ENCODE assay signal across 9 cellular contexts in the genomic region with DNA sequence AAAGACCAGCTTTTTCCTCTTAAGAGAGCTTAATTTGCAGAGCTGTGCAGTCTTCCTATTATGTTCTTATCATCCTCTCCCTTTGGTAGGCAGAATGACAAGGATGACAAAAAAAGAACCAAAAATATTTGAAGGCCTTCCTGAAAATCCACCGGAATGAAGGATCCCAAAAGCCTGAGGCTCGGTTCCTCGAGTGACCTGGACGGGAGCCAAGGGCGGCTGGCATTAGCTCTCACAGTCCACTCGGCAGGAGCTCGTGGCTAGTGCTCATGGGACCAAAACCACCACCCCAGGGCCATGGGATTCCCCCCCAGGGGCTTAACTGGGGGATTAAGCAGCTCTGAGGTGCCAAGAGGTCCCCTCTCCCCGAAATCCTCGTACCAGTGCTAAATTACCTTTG. TPM values are rescaled to one million over a fixed set of nuclear protein-coding genes. Genes with fewer than 3 reads are reported as not detected.
DNase-seq lines count a peak whose midpoint lies in the region; ATAC-seq, FAIRE-seq and TF ChIP-seq lines count a peak whose summit lies in the region.
"Had no signal": no experiment of that assay in that cellular context is flagged by ENCODE, and none has a peak within 500 bp of the region (broad histone marks: within the 10 kb centered on the region; RNA-seq: fewer than 3 reads in every experiment).

No MANE protein-coding gene starts in this region.

- peak overlapping the region; percentile 89 for H2AFZ ChIP-seq in astrocyte (ENCODE audit: low read depth, low read length)

- TF ChIP-seq POLR2A in upper lobe of left lung (IDR thresholded peaks at IDR 0.05), result no peak

- H3K4me2 ChIP-seq in astrocyte (ENCODE audit: low read length), result peak overlapping the region; percentile 89

- H3K4me1 ChIP-seq in astrocyte (ENCODE audit: insufficient read depth, low read length) (peaks cover 11% of the 10 kb centered on the region), liver (ENCODE audit: control insufficient read depth in 4 of 4, insufficient read depth in 4 of 4, low read length in 3 of 4) (peaks cover 3 to 11% (median 3%) of the 10 kb centered on the region in 4 donors), upper lobe of left lung (peaks cover 13 to 22% (median 14%) of the 10 kb centered on the region in 4 donors)

- peak overlapping the region; percentile 87 for H3K4me3 Mint-ChIP-seq in astrocyte (ENCODE audit: unreplicated experiment)

- no peaks in the 10 kb centered on the region for H4K20me1 ChIP-seq in astrocyte (ENCODE audit: insufficient read depth, low read length)

- H3K4me3 ChIP-seq in astrocyte (ENCODE audit: insufficient read depth, low read depth, low read length) (peak overlapping the region; percentile 66), liver (ENCODE audit: low read depth in 1 of 3, low read length in 3 of 3) (peak overlapping the region in 2 of 3 donors; percentile 74 to 76), upper lobe of left lung (peak overlapping the region in 3 of 4 donors; percentile 56 to 87 (median 64))

- H3K9me3 Mint-ChIP-seq in astrocyte (ENCODE audit: unreplicated experiment), result no peaks in the 10 kb centered on the region

- no peak for DNase-seq in astrocyte (ENCODE audit: low read depth)
- no peak for DNase-seq in upper lobe of left lung
- DNase-seq in SKM-1 treated with dmso at 0.1 percent for 144 hours (lab: John Stamatoyannopoulos, UW; ENCODE audit: unreplicated experiment), result no peak
- DNase-seq in foreskin melanocyte, result no peak

- no peak for FAIRE-seq in astrocyte (lab: Jason Lieb, UNC)
- FAIRE-seq: TTC549 had no signal

- H3K27ac ChIP-seq in astrocyte (ENCODE audit: low read depth, low read length) (no peak overlapping the region), liver (ENCODE audit: low read depth in 1 of 2, low read length in 2 of 2) (no peak overlapping the region), upper lobe of left lung (peak overlapping the region in 3 of 4 donors; percentile 34 to 68 (median 34))

- no peak overlapping the region for H3K27ac Mint-ChIP-seq in astrocyte (ENCODE audit: unreplicated experiment)

- H3K36me3 Mint-ChIP-seq in astrocyte (ENCODE audit: low read depth, unreplicated experiment), result no peaks in the 10 kb centered on the region

- peaks cover 2% of the 10 kb centered on the region for H3K4me1 Mint-ChIP-seq in astrocyte (ENCODE audit: low read depth, unreplicated experiment)

- TF ChIP-seq CTCF in astrocyte (IDR thresholded peaks at IDR 0.05; ENCODE audit: insufficient read depth, low read depth, low read length) (no peak), liver (IDR thresholded peaks at IDR 0.05; ENCODE audit: low read depth, low read length, missing input control) (no peak), upper lobe of left lung (IDR thresholded peaks at IDR 0.05) (no peak)

- H3K36me3 ChIP-seq in astrocyte (ENCODE audit: insufficient read depth, low read length) (no peaks in the 10 kb centered on the region), liver (ENCODE audit: control insufficient read depth in 4 of 4, insufficient read depth in 3 of 4, low read depth in 1 of 4, low read length in 3 of 4) (no peaks in the 10 kb centered on the region), upper lobe of left lung (no peaks in the 10 kb centered on the region)

- H3K9ac ChIP-seq in astrocyte (ENCODE audit: low read length), result peak overlapping the region; percentile 73
- no peak overlapping the region for H3K9ac ChIP-seq in liver (ENCODE audit: low read depth in 1 of 2, low read length in 2 of 2)

- 34% methylated on average over 9 of the region's 9 CpGs for WGBS in liver
- 15 to 18% methylated on average over 9 of the region's 9 CpGs for WGBS in upper lobe of left lung, 2 donors

- TF ChIP-seq EP300 in upper lobe of left lung (IDR thresholded peaks at IDR 0.05), result no peak

- ATAC-seq in GM18907 (IDR thresholded peaks at IDR 0.05; ENCODE audit: unreplicated experiment) (peak; percentile 30), HG03135 (IDR thresholded peaks at IDR 0.05; ENCODE audit: unreplicated experiment) (peak; percentile 20), upper lobe of left lung (ENCODE audit: low FRiP score in 2 of 2) (no peak), HG03175 (IDR thresholded peaks at IDR 0.05; ENCODE audit: unreplicated experiment) (no peak)

- H3K27me3 ChIP-seq in astrocyte (ENCODE audit: insufficient read depth, low read length) (peaks cover 25% of the 10 kb centered on the region), liver (ENCODE audit: control insufficient read depth in 4 of 4, insufficient read depth in 4 of 4, low read length in 3 of 4) (no peaks in the 10 kb centered on the region), upper lobe of left lung (peaks cover 0 to 6% (median 3%) of the 10 kb centered on the region in 4 donors)

- peaks cover 20% of the 10 kb centered on the region for H3K27me3 Mint-ChIP-seq in astrocyte (ENCODE audit: low read depth, unreplicated experiment)

- H3K9me3 ChIP-seq in astrocyte (ENCODE audit: insufficient read depth, low read depth, low read length), result no peaks in the 10 kb centered on the region
- no peaks in the 10 kb centered on the region for H3K9me3 ChIP-seq in liver (ENCODE audit: control insufficient read depth in 4 of 4, low read length in 3 of 4)
- H3K9me3 ChIP-seq in upper lobe of left lung, result no peaks in the 10 kb centered on the region

- TF ChIP-seq RAD21 in liver (IDR thresholded peaks at IDR 0.05), result no peak

- H3K79me2 ChIP-seq in astrocyte (ENCODE audit: insufficient read depth, low read length), result no peaks in the 10 kb centered on the region

TF ChIP-seq in liver, 16 proteins besides CTCF, POLR2A, EP300 and RAD21:
- TF ChIP-seq EGR1 (IDR thresholded peaks at IDR 0.05; ENCODE audit: low read depth in 2 of 2) (no peak), JUND (IDR thresholded peaks at IDR 0.05) (no peak), NR2F2 (IDR thresholded peaks at IDR 0.05) (no peak), SP1 (IDR thresholded peaks at IDR 0.05) (no peak), HNF4A (conservative IDR thresholded peaks at IDR 0.05) (no peak), HNF4G (IDR thresholded peaks at IDR 0.05) (no peak), TAF1 (conservative IDR thresholded peaks at IDR 0.05) (no peak), GABPA (IDR thresholded peaks at IDR 0.05 in 1 of 2, conservative IDR thresholded peaks at IDR 0.05 in 1 of 2) (no peak), YY1 (IDR thresholded peaks at IDR 0.05) (no peak), ATF3 (IDR thresholded peaks at IDR 0.05) (no peak), MAX (IDR thresholded peaks at IDR 0.05) (no peak), ZBTB33 (IDR thresholded peaks at IDR 0.05) (no peak), FOXA1 (IDR thresholded peaks at IDR 0.05) (no peak), FOXA2 (IDR thresholded peaks at IDR 0.05) (no peak), RXRA (IDR thresholded peaks at IDR 0.05) (no peak)
- TF ChIP-seq, protein P1, sequence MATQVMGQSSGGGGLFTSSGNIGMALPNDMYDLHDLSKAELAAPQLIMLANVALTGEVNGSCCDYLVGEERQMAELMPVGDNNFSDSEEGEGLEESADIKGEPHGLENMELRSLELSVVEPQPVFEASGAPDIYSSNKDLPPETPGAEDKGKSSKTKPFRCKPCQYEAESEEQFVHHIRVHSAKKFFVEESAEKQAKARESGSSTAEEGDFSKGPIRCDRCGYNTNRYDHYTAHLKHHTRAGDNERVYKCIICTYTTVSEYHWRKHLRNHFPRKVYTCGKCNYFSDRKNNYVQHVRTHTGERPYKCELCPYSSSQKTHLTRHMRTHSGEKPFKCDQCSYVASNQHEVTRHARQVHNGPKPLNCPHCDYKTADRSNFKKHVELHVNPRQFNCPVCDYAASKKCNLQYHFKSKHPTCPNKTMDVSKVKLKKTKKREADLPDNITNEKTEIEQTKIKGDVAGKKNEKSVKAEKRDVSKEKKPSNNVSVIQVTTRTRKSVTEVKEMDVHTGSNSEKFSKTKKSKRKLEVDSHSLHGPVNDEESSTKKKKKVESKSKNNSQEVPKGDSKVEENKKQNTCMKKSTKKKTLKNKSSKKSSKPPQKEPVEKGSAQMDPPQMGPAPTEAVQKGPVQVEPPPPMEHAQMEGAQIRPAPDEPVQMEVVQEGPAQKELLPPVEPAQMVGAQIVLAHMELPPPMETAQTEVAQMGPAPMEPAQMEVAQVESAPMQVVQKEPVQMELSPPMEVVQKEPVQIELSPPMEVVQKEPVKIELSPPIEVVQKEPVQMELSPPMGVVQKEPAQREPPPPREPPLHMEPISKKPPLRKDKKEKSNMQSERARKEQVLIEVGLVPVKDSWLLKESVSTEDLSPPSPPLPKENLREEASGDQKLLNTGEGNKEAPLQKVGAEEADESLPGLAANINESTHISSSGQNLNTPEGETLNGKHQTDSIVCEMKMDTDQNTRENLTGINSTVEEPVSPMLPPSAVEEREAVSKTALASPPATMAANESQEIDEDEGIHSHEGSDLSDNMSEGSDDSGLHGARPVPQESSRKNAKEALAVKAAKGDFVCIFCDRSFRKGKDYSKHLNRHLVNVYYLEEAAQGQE (IDR thresholded peaks at IDR 0.05), result no peak
TF ChIP-seq in liver: peak in this region for 0.

RNA-seq across cellular contexts. Expression of gene PDZD2, which starts 0.6 kb away (rescaled TPM):
- total RNA-seq in astrocyte, result 6.5 and 10.3 TPM in 2 replicates
- total RNA-seq in liver, result under 1 TPM; 0.42 to 0.67 TPM
- 1 to 10 TPM in 1 of 2 donors, under 1 TPM in 1; 0.27 to 1.1 TPM for polyA plus RNA-seq in liver
- total RNA-seq in upper lobe of left lung, result 10 to 100 TPM; 53.4 to 73.6 (median 68.4) TPM

Comparison
In these comparisons a context has a peak if more than half of its experiments do, and no peak if none do; other contexts are left out.
1. ATAC-seq: peak in GM18907 (single experiment) and HG03135 (single experiment); none in upper lobe of left lung (0 of 2) and HG03175 (single experiment).
2. H3K27ac ChIP-seq: peak in upper lobe of left lung (3 of 4); none in astrocyte (single experiment) and liver (0 of 2).
3. Peak in every context shown above with its lines, with median percentiles within 50 percentile points of each other: H3K4me3 ChIP-seq.